ENCODE assay signal across 1 cellular context in genomic region chr11:129695543-129696308, GRCh38.
TF ChIP-seq lines count a peak whose summit lies in the region.

No MANE protein-coding gene starts in this region.

TF ChIP-seq in HepG2, 621 proteins besides CTCF, POLR2A, EP300 and RAD21 (continued from another document and continues in another):
- TF ChIP-seq EED (CRISPR knock-in tag; IDR thresholded peaks at IDR 0.05) (no peak), BCLAF1 (IDR thresholded peaks at IDR 0.05) (no peak), RELA (CRISPR knock-in tag; IDR thresholded peaks at IDR 0.05) (no peak), XRCC5 (optimal IDR thresholded peaks at IDR 0.05; ENCODE audit: low read length) (peak; percentile 23), ZMYM3 (CRISPR knock-in tag; IDR thresholded peaks at IDR 0.05) (no peak), ZFP82 (CRISPR knock-in tag; IDR thresholded peaks at IDR 0.05; ENCODE audit: borderline replicate concordance) (no peak), ZMYM2 (CRISPR knock-in tag; IDR thresholded peaks at IDR 0.05) (no peak), RAD51 (IDR thresholded peaks at IDR 0.05; ENCODE audit: borderline replicate concordance) (no peak), HOXA5 (CRISPR knock-in tag; IDR thresholded peaks at IDR 0.05) (0 out of 2 replicates have a peak, but pooled peaks have one; percentile 22), ZNF768 (CRISPR knock-in tag; IDR thresholded peaks at IDR 0.05) (no peak; the same call in 1 of the 2 replicates), ETV5 (CRISPR knock-in tag; IDR thresholded peaks at IDR 0.05; ENCODE audit: borderline replicate concordance) (no peak), REST (IDR thresholded peaks at IDR 0.05; ENCODE audit: borderline replicate concordance in 1 of 2, low read depth in 1 of 2, low read length in 2 of 2) (no peak), ZBTB33 (CRISPR knock-in tag; IDR thresholded peaks at IDR 0.05) (0 out of 2 replicates have a peak, but pooled peaks have one; percentile 21), NCOR1 (IDR thresholded peaks at IDR 0.05; ENCODE audit: borderline replicate concordance, low read length) (no peak), HMG20A (CRISPR knock-in tag; IDR thresholded peaks at IDR 0.05; ENCODE audit: borderline replicate concordance) (no peak), GLI4 (CRISPR knock-in tag; IDR thresholded peaks at IDR 0.05; ENCODE audit: borderline replicate concordance) (no peak), SNAPC4 (CRISPR knock-in tag; IDR thresholded peaks at IDR 0.05) (no peak), ZBTB7A (CRISPR knock-in tag; IDR thresholded peaks at IDR 0.05) (no peak), ZNF564 (CRISPR knock-in tag; IDR thresholded peaks at IDR 0.05) (no peak), MED1 (CRISPR knock-in tag; IDR thresholded peaks at IDR 0.05) (no peak; the same call in 1 of the 2 replicates), EZH2 (conservative IDR thresholded peaks at IDR 0.05; ENCODE audit: low read depth, low read length) (no peak), ZBED4 (CRISPR knock-in tag; IDR thresholded peaks at IDR 0.05; ENCODE audit: borderline replicate concordance) (peak; percentile 62; the same call in 1 of the 2 replicates), SATB2 (CRISPR knock-in tag; IDR thresholded peaks at IDR 0.05) (no peak), NR2F2 (IDR thresholded peaks at IDR 0.05; ENCODE audit: borderline replicate concordance, low read depth) (no peak), CBX2 (IDR thresholded peaks at IDR 0.05; ENCODE audit: low read depth, low read length) (no peak), CBX2 (CRISPR knock-in tag; IDR thresholded peaks at IDR 0.05; ENCODE audit: low read depth) (no peak), RFX3 (CRISPR knock-in tag; IDR thresholded peaks at IDR 0.05) (no peak), ZFP91 (CRISPR knock-in tag; IDR thresholded peaks at IDR 0.05; ENCODE audit: borderline replicate concordance) (peak; percentile 28; the same call in 1 of the 2 replicates), YEATS4 (CRISPR knock-in tag; IDR thresholded peaks at IDR 0.05; ENCODE audit: borderline replicate concordance) (peak; percentile 50), ZNF33A (CRISPR knock-in tag; IDR thresholded peaks at IDR 0.05; ENCODE audit: borderline replicate concordance) (no peak), ZKSCAN5 (CRISPR knock-in tag; IDR thresholded peaks at IDR 0.05) (no peak), FOSL2 (CRISPR knock-in tag; IDR thresholded peaks at IDR 0.05) (peak; percentile 28; the same call in 1 of the 2 replicates), TBP (CRISPR knock-in tag; IDR thresholded peaks at IDR 0.05) (no peak), FOXA3 (CRISPR knock-in tag; IDR thresholded peaks at IDR 0.05) (no peak), NR2C2 (CRISPR knock-in tag; IDR thresholded peaks at IDR 0.05; ENCODE audit: borderline replicate concordance) (no peak), SPEN (CRISPR knock-in tag; IDR thresholded peaks at IDR 0.05; ENCODE audit: low read depth) (no peak), SMC3 (IDR thresholded peaks at IDR 0.05; ENCODE audit: low read length) (peak; percentile 40; the same call in 1 of the 2 replicates), ZNF33B (CRISPR knock-in tag; IDR thresholded peaks at IDR 0.05) (0 out of 2 replicates have a peak, but pooled peaks have one; percentile 40), IRF1 (CRISPR knock-in tag; IDR thresholded peaks at IDR 0.05; ENCODE audit: low read depth) (no peak), NR3C1 (CRISPR knock-in tag; IDR thresholded peaks at IDR 0.05) (no peak), ZNF704 (CRISPR knock-in tag; IDR thresholded peaks at IDR 0.05; ENCODE audit: borderline replicate concordance) (no peak), SAP130 (CRISPR knock-in tag; IDR thresholded peaks at IDR 0.05; ENCODE audit: low read depth) (no peak), KAT7 (CRISPR knock-in tag; IDR thresholded peaks at IDR 0.05; ENCODE audit: borderline replicate concordance) (no peak)
